20 cellular contexts compared by ENCODE assay signal in genomic region chr7:95611224-95611623, GRCh38. TPM values are rescaled to one million over a fixed set of nuclear protein-coding genes. Genes with fewer than 3 reads are reported as not detected.
DNase-seq lines count a peak whose midpoint lies in the region; ATAC-seq and TF ChIP-seq lines count a peak whose summit lies in the region.
"Had no signal": no experiment of that assay in that cellular context is flagged by ENCODE, and none has a peak within 500 bp of the region (broad histone marks: within the 10 kb centered on the region; RNA-seq: fewer than 3 reads in every experiment).

No MANE protein-coding gene starts in this region.

- H3K4me3 ChIP-seq in left ventricle myocardium inferior (no peak overlapping the region), BE2C (ENCODE audit: low read depth, low read length) (no peak overlapping the region), A673 (ENCODE audit: low read depth, low read length, poor library complexity, severe bottlenecking) (no peak overlapping the region)
- H3K4me3 ChIP-seq: SK-N-MC had no signal

- POLR2A ChIA-PET in A673 (lab: Charles Lee; ENCODE audit: low non-redundant PET): no interaction called here

- peaks cover 24% of the 10 kb centered on the region for H3K9me3 ChIP-seq in left ventricle myocardium inferior (replicated peaks)
- H3K9me3 ChIP-seq in BE2C: no peaks in the 10 kb centered on the region
- H3K9me3 ChIP-seq in A673 (ENCODE audit: low read depth, low read length, poor library complexity, severe bottlenecking): peaks cover 3% of the 10 kb centered on the region

- H3K4me1 Mint-ChIP-seq in stimulated activated memory B cell treated with anti-CD40 and anti-IgM and Interleukin-4, amounts not matched to agents 10 μg/mL and 1 μg/mL and 100 μg/mL, for 72 hours: peaks cover 56% of the 10 kb centered on the region
- peaks cover 21% of the 10 kb centered on the region for H3K4me1 Mint-ChIP-seq in activated naive CD8-positive, alpha-beta T cell treated with anti-CD3 and anti-CD28 coated beads, Interleukin-2, amount 50 U/mL, for 24 hours

- H3K27me3 ChIP-seq in left ventricle myocardium inferior (ENCODE audit: low read depth) (no peaks in the 10 kb centered on the region), BE2C (peaks cover 5% of the 10 kb centered on the region; the same call in 1 of the 2 replicates), A673 (replicated peaks; ENCODE audit: insufficient read depth, low read depth, low read length, poor library complexity) (peaks cover 5% of the 10 kb centered on the region)

- no peak overlapping the region for H3K4me3 Mint-ChIP-seq in stimulated activated memory B cell treated with anti-CD40 and anti-IgM and Interleukin-4, amounts not matched to agents 10 μg/mL and 1 μg/mL and 100 μg/mL, for 72 hours
- H3K4me3 Mint-ChIP-seq in activated naive CD8-positive, alpha-beta T cell treated with anti-CD3 and anti-CD28 coated beads, Interleukin-2, amount 50 U/mL, for 24 hours: no peak overlapping the region

- intact Hi-C loops in left ventricle myocardium inferior (cut with micrococcal nuclease) (no loop called here), Right ventricle myocardium superior (cut with DNase I) (no loop called here), A673 (cut with micrococcal nuclease; ENCODE audit: unreplicated experiment) (no loop called here)

- CTCF ChIA-PET in A673 (lab: Charles Lee): no interaction called here

- no peak for DNase-seq in left ventricle myocardium inferior
- DNase-seq in Right ventricle myocardium superior: no peak
- peak; percentile 62 for DNase-seq in foreskin melanocyte
- no peak for DNase-seq in BE2C
- DNase-seq in activated naive CD8-positive, alpha-beta T cell treated with anti-CD3 and anti-CD28 coated beads, Interleukin-2, amount 50 U/mL, for 24 hours: no peak
- DNase-seq in A673 (ENCODE audit: low spot score): no peak
- DNase-seq in stimulated activated CD4-positive, alpha-beta T cell treated with anti-CD3 and anti-CD28 coated beads, Interleukin-1b, Interleukin-23, amount 100 ng/mL, for 48 hours: no peak
- DNase-seq: DMS79, IMR-90, MV-4-11, NCI-H1105 treated with DMSO at 0.1 percent for 48 hours, NCI-H2081, NCI-H2171, NCI-H345, NCI-H524 had no signal

- H3K36me3 Mint-ChIP-seq in stimulated activated memory B cell treated with anti-CD40 and anti-IgM and Interleukin-4, amounts not matched to agents 10 μg/mL and 1 μg/mL and 100 μg/mL, for 72 hours: peaks cover 26% of the 10 kb centered on the region
- H3K36me3 Mint-ChIP-seq in activated naive CD8-positive, alpha-beta T cell treated with anti-CD3 and anti-CD28 coated beads, Interleukin-2, amount 50 U/mL, for 24 hours (ENCODE audit: low read depth): no peaks in the 10 kb centered on the region

- H3K27ac ChIP-seq in left ventricle myocardium inferior (replicated peaks) (peak overlapping the region; percentile 98), A673 (ENCODE audit: low read depth, low read length, poor library complexity, severe bottlenecking) (no peak overlapping the region)
- H3K27ac ChIP-seq: 22Rv1, KMS-11 had no signal

- peak overlapping the region; percentile 30 for H3K27ac Mint-ChIP-seq in stimulated activated memory B cell treated with anti-CD40 and anti-IgM and Interleukin-4, amounts not matched to agents 10 μg/mL and 1 μg/mL and 100 μg/mL, for 72 hours
- no peak overlapping the region for H3K27ac Mint-ChIP-seq in activated naive CD8-positive, alpha-beta T cell treated with anti-CD3 and anti-CD28 coated beads, Interleukin-2, amount 50 U/mL, for 24 hours

- no peaks in the 10 kb centered on the region for H3K36me3 ChIP-seq in left ventricle myocardium inferior
- H3K36me3 ChIP-seq in BE2C: no peaks in the 10 kb centered on the region
- H3K36me3 ChIP-seq in A673 (ENCODE audit: insufficient read depth, low read length, poor library complexity, severe bottlenecking): no peaks in the 10 kb centered on the region

- peaks cover 14% of the 10 kb centered on the region for H3K9me3 Mint-ChIP-seq in stimulated activated memory B cell treated with anti-CD40 and anti-IgM and Interleukin-4, amounts not matched to agents 10 μg/mL and 1 μg/mL and 100 μg/mL, for 72 hours
- peaks cover 12% of the 10 kb centered on the region for H3K9me3 Mint-ChIP-seq in activated naive CD8-positive, alpha-beta T cell treated with anti-CD3 and anti-CD28 coated beads, Interleukin-2, amount 50 U/mL, for 24 hours

- H3K27me3 Mint-ChIP-seq in stimulated activated memory B cell treated with anti-CD40 and anti-IgM and Interleukin-4, amounts not matched to agents 10 μg/mL and 1 μg/mL and 100 μg/mL, for 72 hours: no peaks in the 10 kb centered on the region
- no peaks in the 10 kb centered on the region for H3K27me3 Mint-ChIP-seq in activated naive CD8-positive, alpha-beta T cell treated with anti-CD3 and anti-CD28 coated beads, Interleukin-2, amount 50 U/mL, for 24 hours

- TF ChIP-seq CTCF in left ventricle myocardium inferior (IDR thresholded peaks at IDR 0.05; ENCODE audit: borderline replicate concordance) (no peak), BE2C (IDR thresholded peaks at IDR 0.05; ENCODE audit: low read depth, low read length) (no peak), A673 (conservative IDR thresholded peaks at IDR 0.05; ENCODE audit: low read depth, low read length) (no peak)

- H3K4me1 ChIP-seq in left ventricle myocardium inferior (peaks cover 44% of the 10 kb centered on the region), BE2C (no peaks in the 10 kb centered on the region), A673 (ENCODE audit: insufficient read depth, low read length, poor library complexity, severe bottlenecking) (no peaks in the 10 kb centered on the region)

- no peak for ATAC-seq in Right ventricle myocardium superior (ENCODE audit: poor library complexity)
- ATAC-seq in stimulated activated memory B cell treated with anti-CD40 and anti-IgM and Interleukin-4, amounts not matched to agents 10 μg/mL and 1 μg/mL and 100 μg/mL, for 72 hours: no peak
- ATAC-seq in activated naive CD8-positive, alpha-beta T cell treated with anti-CD3 and anti-CD28 coated beads, Interleukin-2, amount 50 U/mL, for 24 hours: no peak
- ATAC-seq: Right ventricle myocardium inferior had no signal

- no TSS peak for BruUV-seq in A673 (replicated peaks; lab: Mats Ljungman, UMichigan)

RNA-seq across cellular contexts. Expression of gene PDK4, which starts 14.9 kb away (rescaled TPM):
- 325 TPM for total RNA-seq in left ventricle myocardium inferior
- 374 TPM for total RNA-seq in Right ventricle myocardium superior
- not detected for polyA plus RNA-seq in BE2C (2012; ENCODE audit: insufficient read depth, insufficient read length, low read depth)
- total RNA-seq in A673 (2021): not detected in 2 replicates

Comparison
In these comparisons a context has a peak if more than half of its experiments do, and no peak if none do; other contexts are left out.
1. RNA of gene PDK4, which starts 14.9 kb away (total RNA-seq): 374 TPM in Right ventricle myocardium superior (single experiment) and 325 TPM in left ventricle myocardium inferior (single experiment); not detected in A673; every median in the first group is over 100 times any median in the second.